1 cellular context compared by ENCODE assay signal in the genomic region with DNA sequence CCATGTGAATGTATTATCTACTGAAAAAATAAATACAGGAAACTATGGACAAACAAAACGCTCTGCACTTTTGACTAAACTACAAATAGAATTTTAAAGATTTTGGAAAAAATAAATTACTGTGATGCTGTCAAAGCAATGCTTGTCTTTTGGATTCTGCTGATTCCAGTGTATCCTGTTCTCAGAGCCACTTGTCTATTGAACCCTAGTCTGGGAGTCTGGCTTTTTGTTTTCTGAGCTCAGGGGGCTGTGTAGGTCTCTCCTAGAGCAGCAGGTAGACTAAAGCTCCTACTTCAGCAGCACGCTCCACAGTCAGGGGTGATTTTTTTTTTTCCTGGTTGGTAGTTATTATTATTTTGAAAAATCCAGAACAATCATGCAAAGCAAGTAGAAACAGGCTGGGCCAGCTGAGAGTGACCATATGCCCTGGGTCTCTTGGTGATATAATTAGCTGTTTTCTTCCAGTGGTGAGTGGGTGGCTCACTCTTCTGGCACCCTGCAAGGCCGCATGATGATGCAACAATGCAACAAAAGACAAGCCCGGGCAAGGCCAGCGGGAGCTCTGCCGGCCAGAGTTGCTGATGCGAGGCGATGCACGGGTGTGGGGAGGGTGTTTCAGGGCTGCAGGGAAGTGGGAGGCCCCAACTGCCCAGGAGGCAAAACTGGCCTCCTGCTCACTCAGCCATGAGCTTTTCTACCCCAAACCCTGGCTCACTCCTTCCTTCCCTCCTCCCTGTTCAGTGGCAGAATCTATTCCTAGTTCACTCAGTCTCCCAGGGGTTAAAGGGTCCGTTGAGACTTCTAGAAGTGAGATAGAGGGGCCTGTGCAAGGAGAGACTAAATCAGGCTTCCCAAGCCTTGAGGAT.
TF ChIP-seq lines count a peak whose summit lies in the region.

No MANE protein-coding gene starts in this region.

TF ChIP-seq in K562, 482 proteins besides CTCF, POLR2A, EP300 and RAD21 (continued from another document and continues in another):
- TF ChIP-seq, protein P1, sequence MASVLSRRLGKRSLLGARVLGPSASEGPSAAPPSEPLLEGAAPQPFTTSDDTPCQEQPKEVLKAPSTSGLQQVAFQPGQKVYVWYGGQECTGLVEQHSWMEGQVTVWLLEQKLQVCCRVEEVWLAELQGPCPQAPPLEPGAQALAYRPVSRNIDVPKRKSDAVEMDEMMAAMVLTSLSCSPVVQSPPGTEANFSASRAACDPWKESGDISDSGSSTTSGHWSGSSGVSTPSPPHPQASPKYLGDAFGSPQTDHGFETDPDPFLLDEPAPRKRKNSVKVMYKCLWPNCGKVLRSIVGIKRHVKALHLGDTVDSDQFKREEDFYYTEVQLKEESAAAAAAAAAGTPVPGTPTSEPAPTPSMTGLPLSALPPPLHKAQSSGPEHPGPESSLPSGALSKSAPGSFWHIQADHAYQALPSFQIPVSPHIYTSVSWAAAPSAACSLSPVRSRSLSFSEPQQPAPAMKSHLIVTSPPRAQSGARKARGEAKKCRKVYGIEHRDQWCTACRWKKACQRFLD (CRISPR knock-in tag; IDR thresholded peaks at IDR 0.05), result peak; percentile 59; the same call in 1 of the 2 replicates
- TF ChIP-seq L3MBTL2 (IDR thresholded peaks at IDR 0.05), result peak; percentile 60
- peak; percentile 88 for TF ChIP-seq IRF9 (tag; IDR thresholded peaks at IDR 0.05)
- TF ChIP-seq SMAD3 (CRISPR knock-in tag; conservative IDR thresholded peaks at IDR 0.05), result 0 out of 2 replicates have a peak, but pooled peaks have one; percentile 16
- TF ChIP-seq MTA1 (IDR thresholded peaks at IDR 0.05; ENCODE audit: borderline replicate concordance), result 0 out of 2 replicates have a peak, but pooled peaks have one; percentile 32
- TF ChIP-seq KAT2B (IDR thresholded peaks at IDR 0.05; ENCODE audit: low read depth, low read length), result no peak
- no peak for TF ChIP-seq CBX8 (IDR thresholded peaks at IDR 0.05; ENCODE audit: borderline replicate concordance, extremely low read depth, low read depth, low read length, poor library complexity, severe bottlenecking)
- TF ChIP-seq POLR3A (IDR thresholded peaks at IDR 0.05; ENCODE audit: borderline replicate concordance, extremely low read depth, insufficient read depth, insufficient read length), result no peak
- no peak for TF ChIP-seq PPARD (CRISPR knock-in tag; IDR thresholded peaks at IDR 0.05)
- TF ChIP-seq NFIX (CRISPR knock-in tag; IDR thresholded peaks at IDR 0.05; ENCODE audit: low read depth), result no peak
- TF ChIP-seq RCOR1 (IDR thresholded peaks at IDR 0.05; ENCODE audit: borderline replicate concordance in 1 of 2, low read depth in 2 of 2, low read length in 2 of 2), result peak in 1 of 2 experiments; percentile 79; a peak in 2 of 4 replicates
- TF ChIP-seq MIER1 (IDR thresholded peaks at IDR 0.05; ENCODE audit: low read depth), result no peak
- TF ChIP-seq NRF1 (conservative IDR thresholded peaks at IDR 0.05 in 1 of 2, IDR thresholded peaks at IDR 0.05 in 1 of 2), result peak; percentile 38 to 56; a peak in 2 of 4 replicates
- peak; percentile 29; the same call in 1 of the 2 replicates for TF ChIP-seq ZFX (CRISPR knock-in tag; IDR thresholded peaks at IDR 0.05)
- TF ChIP-seq, protein P2, sequence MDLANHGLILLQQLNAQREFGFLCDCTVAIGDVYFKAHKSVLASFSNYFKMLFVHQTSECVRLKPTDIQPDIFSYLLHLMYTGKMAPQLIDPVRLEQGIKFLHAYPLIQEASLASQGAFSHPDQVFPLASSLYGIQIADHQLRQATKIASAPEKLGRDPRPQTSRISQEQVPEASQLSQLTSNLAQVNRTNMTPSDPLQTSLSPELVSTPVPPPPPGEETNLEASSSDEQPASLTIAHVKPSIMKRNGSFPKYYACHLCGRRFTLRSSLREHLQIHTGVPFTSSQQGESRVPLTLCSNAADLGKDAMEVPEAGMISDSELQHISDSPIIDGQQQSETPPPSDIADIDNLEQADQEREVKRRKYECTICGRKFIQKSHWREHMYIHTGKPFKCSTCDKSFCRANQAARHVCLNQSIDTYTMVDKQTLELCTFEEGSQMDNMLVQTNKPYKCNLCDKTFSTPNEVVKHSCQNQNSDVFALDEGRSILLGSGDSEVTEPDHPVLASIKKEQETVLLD (IDR thresholded peaks at IDR 0.05), result no peak
- peak; percentile 96 for TF ChIP-seq ZSCAN32 (CRISPR knock-in tag; IDR thresholded peaks at IDR 0.05)
- TF ChIP-seq ZNF165 (CRISPR knock-in tag; IDR thresholded peaks at IDR 0.05; ENCODE audit: borderline replicate concordance), result no peak
- no peak for TF ChIP-seq ATF6 (CRISPR knock-in tag; IDR thresholded peaks at IDR 0.05)
- TF ChIP-seq MAZ (CRISPR knock-in tag; conservative IDR thresholded peaks at IDR 0.05 in 1 of 2, IDR thresholded peaks at IDR 0.05 in 1 of 2), result peak; percentile 41 to 62; a peak in 3 of 4 replicates
- peak; percentile 78 for TF ChIP-seq SOX6 (IDR thresholded peaks at IDR 0.05)
- TF ChIP-seq U2AF1 (optimal IDR thresholded peaks at IDR 0.05; ENCODE audit: low read depth, low read length), result no peak
- TF ChIP-seq SMAD4 (CRISPR knock-in tag; conservative IDR thresholded peaks at IDR 0.05), result peak; percentile 75
- TF ChIP-seq ID3 (CRISPR knock-in tag; IDR thresholded peaks at IDR 0.05), result no peak
- 0 out of 2 replicates have a peak, but pooled peaks have one; percentile 18 for TF ChIP-seq ID3 (tag; IDR thresholded peaks at IDR 0.05)
- TF ChIP-seq CHCHD3 (CRISPR knock-in tag; IDR thresholded peaks at IDR 0.05), result no peak
- peak; percentile 90 for TF ChIP-seq DMBX1 (CRISPR knock-in tag; IDR thresholded peaks at IDR 0.05; ENCODE audit: borderline replicate concordance)
- no peak for TF ChIP-seq NR1H2 (CRISPR knock-in tag; IDR thresholded peaks at IDR 0.05)
- TF ChIP-seq BHLHE40 (IDR thresholded peaks at IDR 0.05; ENCODE audit: low read length), result peak; percentile 75
- TF ChIP-seq MYC (IDR thresholded peaks at IDR 0.05; ENCODE audit: low read depth, low read length), result peak; percentile 79
- no peak for TF ChIP-seq MYC (CRISPR knock-in tag; IDR thresholded peaks at IDR 0.05; ENCODE audit: borderline replicate concordance, low read depth)
- TF ChIP-seq HCFC1 (IDR thresholded peaks at IDR 0.05; ENCODE audit: low read depth, low read length), result no peak
- no peak for TF ChIP-seq HLTF (IDR thresholded peaks at IDR 0.05)
- TF ChIP-seq CEBPB (tag; IDR thresholded peaks at IDR 0.05), result peak; percentile 98
- TF ChIP-seq ZNF134 (CRISPR knock-in tag; conservative IDR thresholded peaks at IDR 0.05), result 0 out of 2 replicates have a peak, but pooled peaks have one; percentile 16
- peak; percentile 62; the same call in 1 of the 2 replicates for TF ChIP-seq SMARCA4 (IDR thresholded peaks at IDR 0.05)
- TF ChIP-seq RNF2 (IDR thresholded peaks at IDR 0.05), result peak; percentile 44; the same call in 1 of the 2 replicates
- no peak for TF ChIP-seq CBFA2T3 (IDR thresholded peaks at IDR 0.05)
- TF ChIP-seq TRIM24 (IDR thresholded peaks at IDR 0.05), result peak; percentile 49 to 74; a peak in 2 of 4 replicates
- TF ChIP-seq RREB1 (CRISPR knock-in tag; IDR thresholded peaks at IDR 0.05), result peak; percentile 91
- TF ChIP-seq, protein P3, sequence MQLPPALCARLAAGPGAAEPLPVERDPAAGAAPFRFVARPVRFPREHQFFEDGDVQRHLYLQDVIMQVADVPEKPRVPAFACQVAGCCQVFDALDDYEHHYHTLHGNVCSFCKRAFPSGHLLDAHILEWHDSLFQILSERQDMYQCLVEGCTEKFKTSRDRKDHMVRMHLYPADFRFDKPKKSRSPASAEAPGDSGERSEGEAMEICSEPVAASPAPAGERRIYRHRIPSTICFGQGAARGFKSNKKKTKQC (CRISPR knock-in tag; IDR thresholded peaks at IDR 0.05), result 0 out of 2 replicates have a peak, but pooled peaks have one; percentile 50
- no peak for TF ChIP-seq JUNB (CRISPR knock-in tag; conservative IDR thresholded peaks at IDR 0.05)
- TF ChIP-seq ZNF212 (CRISPR knock-in tag; IDR thresholded peaks at IDR 0.05), result no peak
- no peak for TF ChIP-seq XRCC3 (IDR thresholded peaks at IDR 0.05)
- peak; percentile 75 for TF ChIP-seq EGR1 (conservative IDR thresholded peaks at IDR 0.05)
- peak; percentile 87 for TF ChIP-seq ZNF589 (CRISPR knock-in tag; IDR thresholded peaks at IDR 0.05; ENCODE audit: low read depth)
- peak; percentile 56; the same call in 1 of the 2 replicates for TF ChIP-seq MYNN (IDR thresholded peaks at IDR 0.05)
- no peak for TF ChIP-seq MYNN (CRISPR knock-in tag; IDR thresholded peaks at IDR 0.05)
- peak; percentile 65 for TF ChIP-seq POLR2G (IDR thresholded peaks at IDR 0.05; ENCODE audit: low read depth, low read length)
- TF ChIP-seq LEF1 (IDR thresholded peaks at IDR 0.05), result peak; percentile 52; the same call in 1 of the 2 replicates
